1 cellular context compared by ENCODE assay signal in the genomic region with DNA sequence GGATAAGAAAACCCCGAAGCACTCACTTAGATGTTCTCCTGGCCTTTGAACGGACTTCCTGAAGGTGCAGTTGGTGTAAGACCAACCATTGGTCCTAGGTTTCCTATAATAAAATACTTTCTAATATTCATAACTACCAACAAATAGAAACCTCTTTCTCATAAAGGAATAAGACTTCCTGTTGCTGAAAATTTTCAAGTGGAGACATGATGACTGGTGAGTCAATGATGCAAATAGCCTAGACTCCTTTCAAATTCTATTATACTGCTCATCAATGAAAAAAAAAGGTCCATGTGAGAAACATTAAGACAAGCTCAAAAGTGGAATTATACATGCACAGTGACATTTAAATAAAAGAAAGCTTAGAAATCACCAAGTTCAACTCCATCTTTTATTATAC.
TF ChIP-seq lines count a peak whose summit lies in the region.

No MANE protein-coding gene starts in this region.

TF ChIP-seq in SK-N-SH, 30 proteins besides CTCF, POLR2A, EP300 and RAD21 (continued from another document):
- TF ChIP-seq, protein P1, sequence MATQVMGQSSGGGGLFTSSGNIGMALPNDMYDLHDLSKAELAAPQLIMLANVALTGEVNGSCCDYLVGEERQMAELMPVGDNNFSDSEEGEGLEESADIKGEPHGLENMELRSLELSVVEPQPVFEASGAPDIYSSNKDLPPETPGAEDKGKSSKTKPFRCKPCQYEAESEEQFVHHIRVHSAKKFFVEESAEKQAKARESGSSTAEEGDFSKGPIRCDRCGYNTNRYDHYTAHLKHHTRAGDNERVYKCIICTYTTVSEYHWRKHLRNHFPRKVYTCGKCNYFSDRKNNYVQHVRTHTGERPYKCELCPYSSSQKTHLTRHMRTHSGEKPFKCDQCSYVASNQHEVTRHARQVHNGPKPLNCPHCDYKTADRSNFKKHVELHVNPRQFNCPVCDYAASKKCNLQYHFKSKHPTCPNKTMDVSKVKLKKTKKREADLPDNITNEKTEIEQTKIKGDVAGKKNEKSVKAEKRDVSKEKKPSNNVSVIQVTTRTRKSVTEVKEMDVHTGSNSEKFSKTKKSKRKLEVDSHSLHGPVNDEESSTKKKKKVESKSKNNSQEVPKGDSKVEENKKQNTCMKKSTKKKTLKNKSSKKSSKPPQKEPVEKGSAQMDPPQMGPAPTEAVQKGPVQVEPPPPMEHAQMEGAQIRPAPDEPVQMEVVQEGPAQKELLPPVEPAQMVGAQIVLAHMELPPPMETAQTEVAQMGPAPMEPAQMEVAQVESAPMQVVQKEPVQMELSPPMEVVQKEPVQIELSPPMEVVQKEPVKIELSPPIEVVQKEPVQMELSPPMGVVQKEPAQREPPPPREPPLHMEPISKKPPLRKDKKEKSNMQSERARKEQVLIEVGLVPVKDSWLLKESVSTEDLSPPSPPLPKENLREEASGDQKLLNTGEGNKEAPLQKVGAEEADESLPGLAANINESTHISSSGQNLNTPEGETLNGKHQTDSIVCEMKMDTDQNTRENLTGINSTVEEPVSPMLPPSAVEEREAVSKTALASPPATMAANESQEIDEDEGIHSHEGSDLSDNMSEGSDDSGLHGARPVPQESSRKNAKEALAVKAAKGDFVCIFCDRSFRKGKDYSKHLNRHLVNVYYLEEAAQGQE (IDR thresholded peaks at IDR 0.05; ENCODE audit: low read depth, low read length): no peak
- TF ChIP-seq YY1 (IDR thresholded peaks at IDR 0.05; ENCODE audit: low read depth): no peak
